ENCODE assay signal across 12 cellular contexts in genomic region chrY:12309212-12309611, GRCh38.
A peak's percentile ranks its signal among the peaks of the same experiment; 100 is the strongest.
DNase-seq lines count a peak whose midpoint lies in the region; TF ChIP-seq lines count a peak whose summit lies in the region.
"Had no signal": no experiment of that assay in that cellular context is flagged by ENCODE, and none has a peak within 500 bp of the region (broad histone marks: within the 10 kb centered on the region; RNA-seq: fewer than 3 reads in every experiment).

No MANE protein-coding gene starts in this region.

- H3K27ac ChIP-seq in caudate nucleus (ENCODE audit: low read depth, low read length) = no peak overlapping the region
- H3K27ac ChIP-seq: psoas muscle had no signal

- peak; percentile 2 for TF ChIP-seq CTCF in choroid plexus epithelial cell (conservative IDR thresholded peaks at IDR 0.05; ENCODE audit: low read depth, low read length)

- DNase-seq in activated naive CD4-positive, alpha-beta T cell treated with Interleukin-2 at 50 U/mL for 16 hours = peak; percentile 3
- no peak for DNase-seq in activated naive CD4-positive, alpha-beta T cell treated with anti-CD3 and anti-CD28 coated beads, Interleukin-2, amount 50 U/mL, for 16 hours
- DNase-seq in LHCN-M2 (ENCODE audit: low read depth) (peak; percentile 7), choroid plexus epithelial cell (ENCODE audit: low read depth) (no peak), caudate nucleus (lab: John Stamatoyannopoulos, UW) (no peak), HK-2 (ENCODE audit: unreplicated experiment) (no peak), posterior cingulate gyrus (no peak)
- DNase-seq in stimulated activated CD8-positive, alpha-beta memory T cell treated with anti-CD3 and anti-CD28 coated beads, Interleukin-4, amount 100 ng/mL, for 48 hours = peak; percentile 28
- DNase-seq: aorta, endodermal cell, NCI-H82, psoas muscle had no signal

- intact Hi-C loops in posterior cingulate gyrus (cut with DNase I) = no loop called here

- no peak overlapping the region for H3K4me3 ChIP-seq in choroid plexus epithelial cell (ENCODE audit: low read depth, low read length)
- H3K4me3 ChIP-seq: psoas muscle had no signal

Comparison
In these comparisons a context has a peak if more than half of its experiments do, and no peak if none do; other contexts are left out.
1. DNase-seq: peak in activated naive CD4-positive, alpha-beta T cell treated with Interleukin-2 at 50 U/mL for 16 hours (single experiment), LHCN-M2 (single experiment) and stimulated activated CD8-positive, alpha-beta memory T cell treated with anti-CD3 and anti-CD28 coated beads, Interleukin-4, amount 100 ng/mL, for 48 hours (single experiment); none in activated naive CD4-positive, alpha-beta T cell treated with anti-CD3 and anti-CD28 coated beads, Interleukin-2, amount 50 U/mL, for 16 hours (single experiment), choroid plexus epithelial cell (single experiment), caudate nucleus (0 of 61), HK-2 (single experiment) and posterior cingulate gyrus (0 of 10).